14 cellular contexts compared by ENCODE assay signal in the genomic region with DNA sequence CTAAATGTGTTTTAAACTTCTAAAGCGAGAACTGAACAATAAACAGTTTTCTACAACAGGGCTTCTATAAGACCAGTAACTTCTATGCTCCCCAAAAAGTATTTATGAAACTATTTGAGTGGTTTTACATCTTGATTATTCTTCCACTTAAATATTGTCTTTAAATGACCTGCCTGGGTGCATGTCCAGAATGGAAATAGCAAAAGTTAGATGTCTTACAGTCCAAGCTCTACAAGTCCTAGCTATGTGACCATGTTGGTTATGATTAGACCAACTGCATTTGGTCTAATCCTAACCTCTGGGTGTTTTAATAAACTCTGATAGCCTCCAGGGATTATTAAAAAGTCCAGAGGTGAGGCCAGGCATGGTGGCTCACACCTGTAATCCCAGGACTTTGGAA.
A peak's percentile ranks its signal among the peaks of the same experiment; 100 is the strongest.
DNase-seq lines count a peak whose midpoint lies in the region; ATAC-seq and TF ChIP-seq lines count a peak whose summit lies in the region.
"Had no signal": no experiment of that assay in that cellular context is flagged by ENCODE, and none has a peak within 500 bp of the region (broad histone marks: within the 10 kb centered on the region; RNA-seq: fewer than 3 reads in every experiment).

No MANE protein-coding gene starts in this region.

- H3K27me3 ChIP-seq in left ventricle myocardium inferior (ENCODE audit: low read depth) (no peaks in the 10 kb centered on the region), brain microvascular endothelial cell (replicated peaks) (no peaks in the 10 kb centered on the region), aorta (ENCODE audit: control insufficient read depth in 1 of 2, insufficient read depth in 2 of 2, low read length in 1 of 2) (no peaks in the 10 kb centered on the region)

- peak overlapping the region; percentile 74 for H3K27ac Mint-ChIP-seq in mesothelial cell of epicardium
- H3K27ac Mint-ChIP-seq: activated CD8-positive, alpha-beta T cell treated with anti-CD3 and anti-CD28 coated beads, Interleukin-2, amount 10 ng/mL, durations not matched to agents 7 days and 5 days had no signal

- WGBS in aorta, 2 donors = 9 to 31% methylated on average over 1 of the region's 1 CpG

- H3K9me3 ChIP-seq in left ventricle myocardium inferior (replicated peaks) = no peaks in the 10 kb centered on the region
- H3K9me3 ChIP-seq in aorta (ENCODE audit: control insufficient read depth, low read length) = no peaks in the 10 kb centered on the region
- H3K9me3 ChIP-seq: mucosa of descending colon had no signal

- peaks cover 29% of the 10 kb centered on the region for H3K9me3 Mint-ChIP-seq in mesothelial cell of epicardium

- peaks cover 5% of the 10 kb centered on the region for H3K4me1 ChIP-seq in left ventricle myocardium inferior
- H3K4me1 ChIP-seq in aorta (ENCODE audit: control insufficient read depth in 1 of 2, insufficient read depth in 2 of 2, low read length in 2 of 2) = no peaks in the 10 kb centered on the region

- H3K4me1 Mint-ChIP-seq in mesothelial cell of epicardium = peaks cover 30% of the 10 kb centered on the region

- no peaks in the 10 kb centered on the region for H3K27me3 Mint-ChIP-seq in mesothelial cell of epicardium (ENCODE audit: low read depth)

- H3K27ac ChIP-seq in left ventricle myocardium inferior (replicated peaks) (peak overlapping the region; percentile 23), brain microvascular endothelial cell (peak overlapping the region; percentile 91), aorta (ENCODE audit: low read depth in 1 of 2, low read length in 2 of 2) (peak overlapping the region; percentile 68 to 82)
- H3K27ac ChIP-seq: HL-60, WERI-Rb-1 had no signal

- intact Hi-C loops in left ventricle myocardium inferior (cut with micrococcal nuclease) (no loop called here), left ventricle myocardium superior (cut with micrococcal nuclease) (no loop called here), aorta (cut with DNase I) (loop anchor here in 1 of 2 donors (5.0 kb wide), 1 partner anchor 427 kb away; no protein-coding TSS in a partner anchor)

- ATAC-seq in left ventricle myocardium superior = no peak
- ATAC-seq in aorta (ENCODE audit: low FRiP score) = no peak
- no peak for ATAC-seq in HG02763 (IDR thresholded peaks at IDR 0.05; ENCODE audit: unreplicated experiment)
- ATAC-seq in HG02610 (IDR thresholded peaks at IDR 0.05; ENCODE audit: unreplicated experiment) = no peak
- ATAC-seq: activated CD8-positive, alpha-beta T cell treated with anti-CD3 and anti-CD28 coated beads, Interleukin-2, amount 10 ng/mL, durations not matched to agents 7 days and 5 days had no signal

- in situ Hi-C loops in brain microvascular endothelial cell (cut with HindIII; ENCODE audit: low pct_ligation_motif_present, low sequenced_read_pairs) (no loop called here), G401 (cut with HindIII; ENCODE audit: low sequenced_read_pairs) (no loop called here)

- no peak for DNase-seq in left ventricle myocardium inferior
- no peak for DNase-seq in left ventricle myocardium superior
- DNase-seq in brain microvascular endothelial cell = no peak
- no peak for DNase-seq in mesothelial cell of epicardium (ENCODE audit: low spot score in 2 of 2, unreplicated experiment in 2 of 2)
- no peak for DNase-seq in aorta
- DNase-seq in G401 (ENCODE audit: low spot score) = no peak
- DNase-seq: activated CD8-positive, alpha-beta T cell treated with anti-CD3 and anti-CD28 coated beads, Interleukin-2, amount 10 ng/mL, durations not matched to agents 7 days and 5 days; mucosa of descending colon; NCI-H2171; NCI-H748 treated with DMSO at 0.1 percent for 48 hours; WERI-Rb-1 had no signal

- H3K36me3 ChIP-seq in left ventricle myocardium inferior (no peaks in the 10 kb centered on the region), brain microvascular endothelial cell (replicated peaks) (no peaks in the 10 kb centered on the region), aorta (ENCODE audit: control insufficient read depth in 1 of 2, insufficient read depth in 2 of 2, low read length in 1 of 2) (no peaks in the 10 kb centered on the region)
- H3K36me3 ChIP-seq: WERI-Rb-1 had no signal

- no peak for TF ChIP-seq CTCF in left ventricle myocardium inferior (IDR thresholded peaks at IDR 0.05; ENCODE audit: borderline replicate concordance)
- TF ChIP-seq CTCF in brain microvascular endothelial cell (IDR thresholded peaks at IDR 0.05; ENCODE audit: low read depth, low read length, missing control alignments) = no peak
- no peak for TF ChIP-seq CTCF in mesothelial cell of epicardium (IDR thresholded peaks at IDR 0.05; ENCODE audit: unreplicated experiment)

- H3K4me3 ChIP-seq in left ventricle myocardium inferior = no peak overlapping the region
- H3K4me3 ChIP-seq in brain microvascular endothelial cell (ENCODE audit: low read depth, low read length) = no peak overlapping the region
- H3K4me3 ChIP-seq in aorta (ENCODE audit: low read length in 2 of 2) = no peak overlapping the region
- H3K4me3 ChIP-seq: mucosa of descending colon had no signal

- H3K4me3 Mint-ChIP-seq in mesothelial cell of epicardium = no peak overlapping the region
- H3K4me3 Mint-ChIP-seq: activated CD8-positive, alpha-beta T cell treated with anti-CD3 and anti-CD28 coated beads, Interleukin-2, amount 10 ng/mL, durations not matched to agents 7 days and 5 days had no signal

- no peaks in the 10 kb centered on the region for H3K36me3 Mint-ChIP-seq in mesothelial cell of epicardium

Comparison
In these comparisons a context has a peak if more than half of its experiments do, and no peak if none do; other contexts are left out.
1. H3K27ac ChIP-seq: peak in every context shown above with its lines; median percentile 91 in brain microvascular endothelial cell; 75 in aorta; 23 in left ventricle myocardium inferior.